14 cellular contexts compared by ENCODE assay signal in the genomic region with DNA sequence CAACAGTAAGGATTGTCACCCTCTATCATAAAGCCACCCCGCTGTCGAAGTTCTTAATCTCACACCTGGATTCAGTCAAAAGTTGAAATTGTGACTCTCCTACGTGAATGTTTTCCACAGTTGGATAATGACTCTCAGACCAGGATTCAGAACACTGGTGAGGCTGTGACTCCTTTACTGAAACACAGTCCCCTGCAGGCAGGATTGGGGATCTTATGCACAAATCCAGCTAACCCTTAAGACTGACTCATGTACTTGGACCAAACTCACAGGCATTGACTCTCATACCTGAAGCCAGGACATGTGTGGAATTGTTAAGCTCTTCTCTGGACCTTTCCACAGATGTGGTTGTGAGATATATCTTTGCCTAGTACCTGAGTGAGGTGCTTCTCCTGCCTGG. TPM values are rescaled to one million over a fixed set of nuclear protein-coding genes. Genes with fewer than 3 reads are reported as not detected.
A peak's percentile ranks its signal among the peaks of the same experiment; 100 is the strongest.
DNase-seq lines count a peak whose midpoint lies in the region; ATAC-seq and TF ChIP-seq lines count a peak whose summit lies in the region.
"Had no signal": no experiment of that assay in that cellular context is flagged by ENCODE, and none has a peak within 500 bp of the region (broad histone marks: within the 10 kb centered on the region; RNA-seq: fewer than 3 reads in every experiment).

No MANE protein-coding gene starts in this region.

- DNase-seq in GM23338 (ENCODE audit: low spot score) (peak; percentile 26), PC-3 (peak; percentile 6), epithelial cell of esophagus (ENCODE audit: low read depth) (peak; percentile 15), osteoblast (ENCODE audit: insufficient read length, low spot score, missing footprints) (peak; percentile 14), HEK293T (ENCODE audit: extremely low spot score) (no peak), A673 (ENCODE audit: low spot score) (no peak)
- DNase-seq: AML-193; CD4-positive, CD25-positive, alpha-beta regulatory T cell; DMS79; GM23248; H7 had no signal

- peaks cover 4% of the 10 kb centered on the region for H3K27me3 Mint-ChIP-seq in GM23338 (ENCODE audit: insufficient read depth, low read depth, poor library complexity)
- H3K27me3 Mint-ChIP-seq: CD4-positive, CD25-positive, alpha-beta regulatory T cell had no signal

- H3K9ac ChIP-seq in PC-3 (ENCODE audit: low read length) = no peak overlapping the region
- H3K9ac ChIP-seq: BLaER1 treated with 17β-estradiol and CSF1 and Interleukin-3, amounts not matched to agents 10 nM and 100 nM; GM23248 had no signal

- H3K4me3 ChIP-seq in GM23338 (no peak overlapping the region), PC-3 (ENCODE audit: low read length) (no peak overlapping the region), epithelial cell of esophagus (ENCODE audit: low read length) (no peak overlapping the region), osteoblast (ENCODE audit: insufficient read depth, low read length) (no peak overlapping the region), A673 (ENCODE audit: low read depth, low read length, poor library complexity, severe bottlenecking) (no peak overlapping the region)
- H3K4me3 ChIP-seq: BLaER1 treated with 17β-estradiol and CSF1 and Interleukin-3, amounts not matched to agents 10 nM and 100 nM; GM12878; GM23248 had no signal

- H3K4me2 ChIP-seq in GM23338 = no peak overlapping the region
- H3K4me2 ChIP-seq in PC-3 (ENCODE audit: low read length) = no peak overlapping the region
- H3K4me2 ChIP-seq in osteoblast (ENCODE audit: insufficient read depth, low read length) = no peak overlapping the region
- H3K4me2 ChIP-seq: BLaER1 treated with 17β-estradiol and CSF1 and Interleukin-3, amounts not matched to agents 10 nM and 100 nM had no signal

- CTCF ChIA-PET in PC-3 (lab: Charles Lee) = interaction anchor here (0.6 kb wide), 1 partner anchor 728 kb away, joined by 3 read pairs; no protein-coding TSS in a partner anchor
- CTCF ChIA-PET in HEK293T (lab: Yijun Ruan, JAX) = no interaction called here
- CTCF ChIA-PET in A673 (lab: Charles Lee) = no interaction called here

- H3K79me2 ChIP-seq in GM23338 (replicated peaks; ENCODE audit: insufficient read depth) (no peaks in the 10 kb centered on the region), PC-3 (ENCODE audit: low read length) (no peaks in the 10 kb centered on the region), osteoblast (ENCODE audit: insufficient read depth, low read length) (no peaks in the 10 kb centered on the region)

- no peaks in the 10 kb centered on the region for H3K36me3 ChIP-seq in GM23338 (ENCODE audit: insufficient read depth)
- H3K36me3 ChIP-seq in PC-3 (ENCODE audit: low read depth, low read length) = no peaks in the 10 kb centered on the region
- no peaks in the 10 kb centered on the region for H3K36me3 ChIP-seq in osteoblast (ENCODE audit: insufficient read depth, low read length)
- no peaks in the 10 kb centered on the region for H3K36me3 ChIP-seq in A673 (ENCODE audit: insufficient read depth, low read length, poor library complexity, severe bottlenecking)
- H3K36me3 ChIP-seq: BLaER1 treated with 17β-estradiol and CSF1 and Interleukin-3, amounts not matched to agents 10 nM and 100 nM had no signal

- H3K4me1 ChIP-seq in GM23338 (ENCODE audit: insufficient read depth) (no peaks in the 10 kb centered on the region), PC-3 (ENCODE audit: insufficient read depth, low read length) (no peaks in the 10 kb centered on the region), osteoblast (ENCODE audit: insufficient read depth, low read length) (no peaks in the 10 kb centered on the region), A673 (ENCODE audit: insufficient read depth, low read length, poor library complexity, severe bottlenecking) (no peaks in the 10 kb centered on the region)

- H3K36me3 Mint-ChIP-seq in GM23338 (ENCODE audit: low read depth) = no peaks in the 10 kb centered on the region
- H3K36me3 Mint-ChIP-seq: CD4-positive, CD25-positive, alpha-beta regulatory T cell had no signal

- H3K27ac Mint-ChIP-seq in GM23338 = no peak overlapping the region
- H3K27ac Mint-ChIP-seq: CD4-positive, CD25-positive, alpha-beta regulatory T cell had no signal

- no peak overlapping the region for H3K4me3 Mint-ChIP-seq in GM23338
- H3K4me3 Mint-ChIP-seq: CD4-positive, CD25-positive, alpha-beta regulatory T cell had no signal

- peaks cover 1% of the 10 kb centered on the region; the same call in 2 of the 3 replicates for H3K9me3 Mint-ChIP-seq in GM23338

- H4K20me1 ChIP-seq in GM23338 (replicated peaks; ENCODE audit: insufficient read depth) (no peaks in the 10 kb centered on the region), PC-3 (ENCODE audit: low read length) (no peaks in the 10 kb centered on the region), osteoblast (ENCODE audit: insufficient read depth, low read length) (no peaks in the 10 kb centered on the region)
- H4K20me1 ChIP-seq: BLaER1 treated with 17β-estradiol and CSF1 and Interleukin-3, amounts not matched to agents 10 nM and 100 nM had no signal

- H3K27ac ChIP-seq in GM23338 (ENCODE audit: low read depth) = no peak overlapping the region
- peak overlapping the region; percentile 55 for H3K27ac ChIP-seq in PC-3 (ENCODE audit: low read length)
- no peak overlapping the region for H3K27ac ChIP-seq in osteoblast (ENCODE audit: low read depth, low read length)
- no peak overlapping the region for H3K27ac ChIP-seq in A673 (ENCODE audit: low read depth, low read length, poor library complexity, severe bottlenecking)
- H3K27ac ChIP-seq: BLaER1 treated with 17β-estradiol and CSF1 and Interleukin-3, amounts not matched to agents 10 nM and 100 nM; GM23248 had no signal

- H2AFZ ChIP-seq in GM23338 = no peak overlapping the region
- no peak overlapping the region for H2AFZ ChIP-seq in PC-3 (ENCODE audit: low read length)
- no peak overlapping the region for H2AFZ ChIP-seq in osteoblast (ENCODE audit: low read length)
- H2AFZ ChIP-seq: GM23248 had no signal

- H3K9me2 ChIP-seq in GM23338 (ENCODE audit: insufficient read depth) (0 out of 2 replicates have a peak, but pooled peaks cover 2% of the 10 kb centered on the region), PC-3 (replicated peaks; ENCODE audit: low read length) (no peaks in the 10 kb centered on the region)

- POLR2A ChIA-PET in PC-3 (lab: Charles Lee; ENCODE audit: unreplicated experiment) = no interaction called here
- POLR2A ChIA-PET in HEK293T (lab: Yijun Ruan, JAX) = no interaction called here
- POLR2A ChIA-PET in A673 (lab: Charles Lee; ENCODE audit: low non-redundant PET) = no interaction called here

- no peaks in the 10 kb centered on the region for H3K4me1 Mint-ChIP-seq in GM23338

- no peak for ATAC-seq in GM23338
- no peak; the same call in 1 of the 2 replicates for ATAC-seq in PC-3
- no peak for ATAC-seq in GM19035 (IDR thresholded peaks at IDR 0.05; ENCODE audit: unreplicated experiment)
- ATAC-seq: GM12878 had no signal

- H3K9me3 ChIP-seq in PC-3 (ENCODE audit: low read length) (peaks cover 14% of the 10 kb centered on the region; the same call in 1 of the 2 replicates), osteoblast (ENCODE audit: low read depth, low read length) (peaks cover 4% of the 10 kb centered on the region), A673 (ENCODE audit: low read depth, low read length, poor library complexity, severe bottlenecking) (peaks cover 32% of the 10 kb centered on the region)

- H3F3A ChIP-seq in GM23338 (replicated peaks; ENCODE audit: low read depth) (no peaks in the 10 kb centered on the region), PC-3 (ENCODE audit: low read length, unreplicated experiment) (no peaks in the 10 kb centered on the region)

- no peaks in the 10 kb centered on the region for H3K27me3 ChIP-seq in GM23338 (ENCODE audit: insufficient read depth)
- no peaks in the 10 kb centered on the region for H3K27me3 ChIP-seq in PC-3 (ENCODE audit: low read length)
- no peaks in the 10 kb centered on the region for H3K27me3 ChIP-seq in osteoblast (ENCODE audit: insufficient read depth, low read length)
- no peaks in the 10 kb centered on the region for H3K27me3 ChIP-seq in A673 (replicated peaks; ENCODE audit: insufficient read depth, low read depth, low read length, poor library complexity)
- H3K27me3 ChIP-seq: BLaER1 treated with 17β-estradiol and CSF1 and Interleukin-3, amounts not matched to agents 10 nM and 100 nM had no signal

- intact Hi-C loops in PC-3 (cut with micrococcal nuclease) (no loop called here), A673 (cut with micrococcal nuclease; ENCODE audit: unreplicated experiment) (no loop called here)

- TF ChIP-seq CTCF in GM23338 (conservative IDR thresholded peaks at IDR 0.05; ENCODE audit: low read depth in 2 of 2) (0 out of 4 replicates have a peak, but pooled peaks of 1 of the 2 experiments have one; percentile 3), PC-3 (conservative IDR thresholded peaks at IDR 0.05; ENCODE audit: low read depth, low read length) (no peak), epithelial cell of esophagus (IDR thresholded peaks at IDR 0.05; ENCODE audit: insufficient read depth, low read depth, low read length, missing control alignments) (no peak), osteoblast (IDR thresholded peaks at IDR 0.05; ENCODE audit: extremely low read depth, low read depth, low read length) (no peak), A673 (conservative IDR thresholded peaks at IDR 0.05; ENCODE audit: low read depth, low read length) (no peak)

- BruUV-seq in PC-3 (replicated peaks; lab: Mats Ljungman, UMichigan) = no TSS peak
- BruUV-seq in A673 (replicated peaks; lab: Mats Ljungman, UMichigan) = no TSS peak

TF ChIP-seq in GM23338, 12 proteins besides CTCF, POLR2A, EP300 and RAD21 (continues in another document):
- no peak for TF ChIP-seq STAT1 (IDR thresholded peaks at IDR 0.05; ENCODE audit: unreplicated experiment)
- TF ChIP-seq EZH2phosphoT487 (IDR thresholded peaks at IDR 0.05; ENCODE audit: unreplicated experiment) = no peak

TF ChIP-seq in HEK293T, 16 proteins besides CTCF, POLR2A, EP300 and RAD21:
- TF ChIP-seq HDGF (IDR thresholded peaks at IDR 0.05; ENCODE audit: borderline replicate concordance) = no peak
- TF ChIP-seq ARNT (IDR thresholded peaks at IDR 0.05) = no peak
- no peak for TF ChIP-seq CTBP1 (IDR thresholded peaks at IDR 0.05; ENCODE audit: borderline replicate concordance)
- no peak for TF ChIP-seq L3MBTL2 (conservative IDR thresholded peaks at IDR 0.05)
- TF ChIP-seq TARDBP (IDR thresholded peaks at IDR 0.05) = no peak

RNA-seq across cellular contexts. Expression of a gene that starts 46.8 kb away (rescaled TPM):
- 28.8 and 42.6 TPM in 2 replicates for total RNA-seq in GM23338 (2014; rRNA removed; shearing (Covaris generic))
- polyA plus RNA-seq in GM23338 (2016; fragmentation: Nextera tagmentation; extraction: Ambion mirVana) = 16.8 and 18.3 TPM in 2 replicates
- 8.2 and 12.6 TPM in 2 replicates for total RNA-seq in PC-3 (2014; rRNA removed)
- 9.8 and 10.9 TPM in 2 replicates for total RNA-seq in osteoblast
- 1.4 and 1.9 TPM in 2 replicates for total RNA-seq in A673 (2021)
- total RNA-seq: H7 had no signal

RNA-seq across cellular contexts. Expression of a gene that starts 50.6 kb away (rescaled TPM):
- total RNA-seq in GM23338 (2014; rRNA removed; shearing (Covaris generic)) = 14.3 and 20.0 TPM in 2 replicates
- polyA plus RNA-seq in GM23338 (2016; fragmentation: Nextera tagmentation; extraction: Ambion mirVana) = 9.6 and 13.1 TPM in 2 replicates
- total RNA-seq in PC-3 (2014; rRNA removed) = 9.7 and 9.8 TPM in 2 replicates
- total RNA-seq in osteoblast = 11.9 and 14.1 TPM in 2 replicates
- 11.3 and 12.4 TPM in 2 replicates for total RNA-seq in A673 (2021)

Comparison
In these comparisons a context has a peak if more than half of its experiments do, and no peak if none do; other contexts are left out.
1. DNase-seq: peak in GM23338 (single experiment), PC-3 (single experiment), epithelial cell of esophagus (single experiment) and osteoblast (single experiment); none in HEK293T (single experiment) and A673 (single experiment).